In the genomic region with DNA sequence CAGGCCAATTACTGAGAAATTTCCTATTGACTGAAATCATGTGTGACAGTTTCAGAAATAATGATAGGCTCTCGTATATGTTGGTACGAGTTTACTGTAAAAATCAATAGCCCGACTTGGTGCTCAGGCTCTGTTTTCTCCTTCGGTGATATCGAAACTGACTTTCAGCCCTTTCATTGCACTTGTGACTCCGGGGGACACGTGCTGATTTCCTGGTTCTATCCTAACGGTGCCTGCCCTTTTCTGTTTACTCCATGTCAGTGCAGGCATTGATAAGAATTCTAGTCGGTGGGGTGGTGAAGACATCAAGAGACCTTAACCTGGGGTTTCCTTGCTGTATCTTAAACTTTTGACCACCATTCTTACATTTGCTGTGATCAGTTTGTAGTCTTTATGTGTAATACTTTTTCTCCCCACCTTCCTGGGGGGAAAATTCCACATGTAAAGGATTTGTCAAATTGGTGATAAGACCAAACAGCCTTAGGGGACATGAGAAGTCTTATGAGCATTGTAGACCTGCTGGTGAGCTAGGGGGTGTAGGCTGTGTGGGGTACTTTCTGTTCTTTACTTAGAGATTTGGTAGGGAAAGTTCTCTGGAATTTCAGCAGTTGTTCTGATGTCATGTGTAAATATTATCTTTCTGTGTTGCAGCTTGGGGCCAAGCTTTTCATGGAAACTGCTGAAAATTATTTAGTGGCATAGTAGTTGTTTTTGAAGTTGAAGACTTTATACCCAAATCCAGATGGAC, we compare ENCODE assay signal across 11 cellular contexts. TPM values are rescaled to one million over a fixed set of nuclear protein-coding genes. Genes with fewer than 3 reads are reported as not detected.
DNase-seq lines count a peak whose midpoint lies in the region; ATAC-seq and TF ChIP-seq lines count a peak whose summit lies in the region.
"Had no signal": no experiment of that assay in that cellular context is flagged by ENCODE, and none has a peak within 500 bp of the region (broad histone marks: within the 10 kb centered on the region; RNA-seq: fewer than 3 reads in every experiment).

No MANE protein-coding gene starts in this region.

- WGBS in adrenal gland, 4 donors = 77 to 90% (median 85%) methylated on average over 9 of the region's 9 CpGs

- peaks cover 7% of the 10 kb centered on the region for H3K9me3 Mint-ChIP-seq in progenitor cell of endocrine pancreas (ENCODE audit: low read depth)

- no peak for ATAC-seq in T-helper 17 cell

- H3K36me3 ChIP-seq in GM06990 (ENCODE audit: control insufficient read depth, insufficient read depth, low read length) (peaks cover 4% of the 10 kb centered on the region), fibroblast of lung (ENCODE audit: control insufficient read depth, insufficient read depth, low read length) (no peaks in the 10 kb centered on the region), breast epithelium (no peaks in the 10 kb centered on the region), adrenal gland (replicated peaks in 1 of 2) (no peaks in the 10 kb centered on the region)

- no peaks in the 10 kb centered on the region for H3K79me2 ChIP-seq in fibroblast of lung (ENCODE audit: control insufficient read depth, insufficient read depth, low read length)

- H3K4me3 Mint-ChIP-seq in T-helper 17 cell (peak overlapping the region; percentile 85), progenitor cell of endocrine pancreas (ENCODE audit: low read depth) (no peak overlapping the region)

- H3K4me1 ChIP-seq in fibroblast of lung (ENCODE audit: control insufficient read depth, extremely low read depth, insufficient read depth, low read length) = peaks cover 8% of the 10 kb centered on the region
- H3K4me1 ChIP-seq in breast epithelium = no peaks in the 10 kb centered on the region
- H3K4me1 ChIP-seq in adrenal gland (replicated peaks in 1 of 2) = peaks cover 0 to 8% of the 10 kb centered on the region in 2 donors

- no peak for DNase-seq in GM06990 (ENCODE audit: extremely low read depth, insufficient read length)
- DNase-seq in T-helper 17 cell = no peak
- no peak for DNase-seq in fibroblast of lung (ENCODE audit: low read depth in 2 of 2)
- no peak for DNase-seq in progenitor cell of endocrine pancreas (ENCODE audit: low spot score, unreplicated experiment)
- DNase-seq in breast epithelium (ENCODE audit: low spot score in 2 of 2) = no peak
- no peak for DNase-seq in NCI-H1417 (lab: John Stamatoyannopoulos, UW)
- no peak for DNase-seq in adrenal gland
- DNase-seq in KBM-7 = no peak
- DNase-seq: NCI-H2081 treated with DMSO at 0.1 percent for 48 hours; stimulated activated CD4-positive, alpha-beta T cell treated with anti-CD3 and anti-CD28 coated beads, Interleukin-1b, Interleukin-23, amount 100 ng/mL, for 48 hours had no signal

- TF ChIP-seq CTCF in GM06990 (IDR thresholded peaks at IDR 0.05; ENCODE audit: insufficient read depth, low read length, poor library complexity, severe bottlenecking) = no peak
- no peak for TF ChIP-seq CTCF in fibroblast of lung (conservative IDR thresholded peaks at IDR 0.05 in 1 of 2, IDR thresholded peaks at IDR 0.05 in 1 of 2; ENCODE audit: low read depth in 1 of 2, low read length in 2 of 2)
- TF ChIP-seq CTCF in progenitor cell of endocrine pancreas (IDR thresholded peaks at IDR 0.05; ENCODE audit: unreplicated experiment) = no peak
- no peak for TF ChIP-seq CTCF in breast epithelium (IDR thresholded peaks at IDR 0.05)
- TF ChIP-seq CTCF in adrenal gland (IDR thresholded peaks at IDR 0.05) = no peak

- intact Hi-C loops in breast epithelium (cut with DNase I; ENCODE audit: low total_unique reads) = no loop called here
- intact Hi-C loops in adrenal gland (cut with DNase I) = no loop called here

- H3K4me1 Mint-ChIP-seq in T-helper 17 cell (peaks cover 68% of the 10 kb centered on the region), progenitor cell of endocrine pancreas (ENCODE audit: low read depth) (peaks cover 40% of the 10 kb centered on the region)

- H4K20me1 ChIP-seq in fibroblast of lung (ENCODE audit: control insufficient read depth, extremely low read depth, insufficient read depth, low read length) = no peaks in the 10 kb centered on the region

- H3K27me3 Mint-ChIP-seq in T-helper 17 cell = no peaks in the 10 kb centered on the region
- H3K27me3 Mint-ChIP-seq in progenitor cell of endocrine pancreas = no peaks in the 10 kb centered on the region
- H3K27me3 Mint-ChIP-seq: brain had no signal

- TF ChIP-seq POLR2A in breast epithelium (IDR thresholded peaks at IDR 0.05) (no peak), adrenal gland (IDR thresholded peaks at IDR 0.05) (no peak)

- H3K4me2 ChIP-seq in fibroblast of lung (ENCODE audit: extremely low read depth, insufficient read depth, low read length) = peak overlapping the region; percentile 62

- no peak overlapping the region for H3K9ac ChIP-seq in fibroblast of lung (ENCODE audit: insufficient read depth, low read length)

- H3K27ac Mint-ChIP-seq in T-helper 17 cell (peak overlapping the region; percentile 97), progenitor cell of endocrine pancreas (peak overlapping the region; percentile 89)

- no peaks in the 10 kb centered on the region for H3K27me3 ChIP-seq in GM06990 (replicated peaks; ENCODE audit: control insufficient read depth, insufficient read depth, low read length)
- H3K27me3 ChIP-seq in fibroblast of lung (ENCODE audit: control insufficient read depth, insufficient read depth, low read length) = no peaks in the 10 kb centered on the region
- no peaks in the 10 kb centered on the region for H3K27me3 ChIP-seq in breast epithelium
- no peaks in the 10 kb centered on the region for H3K27me3 ChIP-seq in adrenal gland

- H3K9me3 ChIP-seq in T-helper 17 cell (ENCODE audit: control insufficient read depth, low read length, poor library complexity, severe bottlenecking) = no peaks in the 10 kb centered on the region
- H3K9me3 ChIP-seq in fibroblast of lung (ENCODE audit: control insufficient read depth, insufficient read depth, low read depth, low read length) = no peaks in the 10 kb centered on the region
- H3K9me3 ChIP-seq in breast epithelium = no peaks in the 10 kb centered on the region
- no peaks in the 10 kb centered on the region for H3K9me3 ChIP-seq in adrenal gland (replicated peaks in 1 of 3)

- H3K4me3 ChIP-seq in GM06990 (replicated peaks; ENCODE audit: low read depth, low read length) (peak overlapping the region; percentile 44), fibroblast of lung (replicated peaks in 1 of 4; ENCODE audit: control extremely low read depth in 1 of 4, insufficient read depth in 1 of 4, low read depth in 3 of 4, low read length in 4 of 4) (peak overlapping the region in 3 of 4 experiments; percentile 3 to 25 (median 9)), breast epithelium (no peak overlapping the region), adrenal gland (no peak overlapping the region)

- no peak overlapping the region for H2AFZ ChIP-seq in fibroblast of lung (ENCODE audit: low read length)

- H3K36me3 Mint-ChIP-seq in T-helper 17 cell (ENCODE audit: low read depth) (no peaks in the 10 kb centered on the region), progenitor cell of endocrine pancreas (ENCODE audit: insufficient read depth) (peaks cover 3% of the 10 kb centered on the region)

- H3K27ac ChIP-seq in fibroblast of lung (ENCODE audit: insufficient read depth, low read length) = no peak overlapping the region
- peak overlapping the region in 1 of 2 donors; percentile 10 for H3K27ac ChIP-seq in breast epithelium
- H3K27ac ChIP-seq in adrenal gland = no peak overlapping the region

- in situ Hi-C loops in KBM-7 (cut with MboI; ENCODE audit: low pct_unique_long_range_greater_than_20kb, low sequenced_read_pairs) = no loop called here

RNA-seq across cellular contexts. Expression of gene TMEM131L, which starts 52.7 kb away (rescaled TPM):
- total RNA-seq in T-helper 17 cell (10 to 100 TPM; 83.8 to 92.7 TPM), fibroblast of lung (7.2 and 15.0 TPM in 2 replicates), progenitor cell of endocrine pancreas (18.1 and 18.9 TPM in 2 replicates), breast epithelium (10 to 100 TPM; 18.7 to 22.0 (median 19.5) TPM), adrenal gland (1 to 10 TPM; 3.0 to 8.6 (median 5.3) TPM)
- polyA plus RNA-seq in fibroblast of lung (7.7 and 12.5 TPM in 2 replicates), adrenal gland (1 to 10 TPM; 2.5 to 3.9 (median 2.8) TPM)
- polyA plus RNA-seq in fibroblast of lung (2012) = 7.3 and 10.5 TPM in 2 replicates
- polyA minus RNA-seq in fibroblast of lung (ENCODE audit: low replicate concordance) = 8.1 and 22.0 TPM in 2 replicates

Comparison
In these comparisons a context has a peak if more than half of its experiments do, and no peak if none do; other contexts are left out.
1. H3K4me3 ChIP-seq: peak in GM06990 (single experiment) and fibroblast of lung (3 of 4); none in breast epithelium (0 of 3) and adrenal gland (0 of 4).